In genomic region chr7:74231232-74231590, GRCh38 we compare ENCODE assay signal across 11 cellular contexts. TPM values are rescaled to one million over a fixed set of nuclear protein-coding genes. Genes with fewer than 3 reads are reported as not detected.
DNase-seq lines count a peak whose midpoint lies in the region; ATAC-seq, FAIRE-seq and TF ChIP-seq lines count a peak whose summit lies in the region.
"Had no signal": no experiment of that assay in that cellular context is flagged by ENCODE, and none has a peak within 500 bp of the region (broad histone marks: within the 10 kb centered on the region; RNA-seq: fewer than 3 reads in every experiment).

No MANE protein-coding gene starts in this region.

- peaks cover 54% of the 10 kb centered on the region for H3K4me1 Mint-ChIP-seq in dendritic cell treated with granulocyte-macrophage colony-stimulating factor and Interleukin-4, amounts not matched to agents 40 ng/mL and 50 ng/mL, for 4 days (ENCODE audit: low read depth)

- FAIRE-seq in GM12891 (lab: Jason Lieb, UNC) = peak; percentile 9

- peak overlapping the region; percentile 84 for H3K27ac Mint-ChIP-seq in dendritic cell treated with granulocyte-macrophage colony-stimulating factor and Interleukin-4, amounts not matched to agents 40 ng/mL and 50 ng/mL, for 4 days

- H3K9me3 Mint-ChIP-seq in dendritic cell treated with granulocyte-macrophage colony-stimulating factor and Interleukin-4, amounts not matched to agents 40 ng/mL and 50 ng/mL, for 4 days = no peaks in the 10 kb centered on the region

- no peak for TF ChIP-seq POLR2A in GM12891 (IDR thresholded peaks at IDR 0.05; ENCODE audit: low read depth, low read length)

- H3K27me3 Mint-ChIP-seq in dendritic cell treated with granulocyte-macrophage colony-stimulating factor and Interleukin-4, amounts not matched to agents 40 ng/mL and 50 ng/mL, for 4 days = no peaks in the 10 kb centered on the region

- ATAC-seq in GM19397 (IDR thresholded peaks at IDR 0.05; ENCODE audit: unreplicated experiment) (peak; percentile 69), HG03060 (IDR thresholded peaks at IDR 0.05; ENCODE audit: low read depth, unreplicated experiment) (peak; percentile 67)

- no peak overlapping the region for H3K4me3 Mint-ChIP-seq in dendritic cell treated with granulocyte-macrophage colony-stimulating factor and Interleukin-4, amounts not matched to agents 40 ng/mL and 50 ng/mL, for 4 days

- DNase-seq in GM12891 (ENCODE audit: insufficient read length, low spot score) = no peak
- no peak for DNase-seq in DMS153 treated with DMSO at 0.1 percent for 48 hours (lab: John Stamatoyannopoulos, UW; ENCODE audit: unreplicated experiment)
- DNase-seq in stimulated activated naive CD4-positive, alpha-beta T cell treated with Interleukin-2 at 50 U/mL for 16 hours (lab: John Stamatoyannopoulos, UW) = no peak
- no peak for DNase-seq in SW 1271 (lab: John Stamatoyannopoulos, UW)
- DNase-seq in stimulated activated CD4-positive, alpha-beta T cell treated with anti-CD3 and anti-CD28 coated beads, Interleukin-4, amount 100 ng/mL, for 24 hours = no peak
- DNase-seq: cortex of kidney; EL; stimulated activated CD8-positive, alpha-beta memory T cell treated with anti-CD3 and anti-CD28 coated beads, Interleukin-4, amount 100 ng/mL, for 48 hours had no signal

- peaks cover 75% of the 10 kb centered on the region for H3K36me3 Mint-ChIP-seq in dendritic cell treated with granulocyte-macrophage colony-stimulating factor and Interleukin-4, amounts not matched to agents 40 ng/mL and 50 ng/mL, for 4 days (ENCODE audit: low read depth)

- intact Hi-C loops in dendritic cell treated with granulocyte-macrophage colony-stimulating factor and Interleukin-4, amounts not matched to agents 40 ng/mL and 50 ng/mL, for 4 days (cut with micrococcal nuclease) = no loop called here

TF ChIP-seq in GM12891, 5 proteins besides CTCF, POLR2A, EP300 and RAD21:
- no peak for TF ChIP-seq TAF1 (IDR thresholded peaks at IDR 0.05; ENCODE audit: low read depth, low read length)
- no peak for TF ChIP-seq POU2F2 (IDR thresholded peaks at IDR 0.05; ENCODE audit: low read depth, low read length)
- no peak for TF ChIP-seq PAX5 (IDR thresholded peaks at IDR 0.05; ENCODE audit: insufficient read depth, low read length, severe bottlenecking)
- peak; percentile 42; the same call in 1 of the 2 replicates for TF ChIP-seq POLR2AphosphoS5 (IDR thresholded peaks at IDR 0.05; ENCODE audit: low read depth, low read length)
- TF ChIP-seq SPI1 (IDR thresholded peaks at IDR 0.05; ENCODE audit: low read depth, low read length) = peak; percentile 56
TF ChIP-seq in GM12891: peak in this region for 2.

RNA-seq across cellular contexts. Expression of gene LAT2, which starts 21.4 kb away (rescaled TPM):
- polyA plus RNA-seq in GM12891 (2012; ENCODE audit: low read depth, missing spikeins) = 152 TPM

RNA-seq across cellular contexts. Expression of gene RFC2, which starts 23.0 kb away (rescaled TPM):
- polyA plus RNA-seq in GM12891 (2012; ENCODE audit: low read depth, missing spikeins) = 41.1 TPM

RNA-seq across cellular contexts. Expression of gene EIF4H, which starts 57.1 kb away (rescaled TPM):
- 285 TPM for polyA plus RNA-seq in GM12891 (2012; ENCODE audit: low read depth, missing spikeins)

RNA-seq across cellular contexts. Expression of gene CLIP2, which starts 58.0 kb away (rescaled TPM):
- 28.8 TPM for polyA plus RNA-seq in GM12891 (2012; ENCODE audit: low read depth, missing spikeins)
